In the genomic region with DNA sequence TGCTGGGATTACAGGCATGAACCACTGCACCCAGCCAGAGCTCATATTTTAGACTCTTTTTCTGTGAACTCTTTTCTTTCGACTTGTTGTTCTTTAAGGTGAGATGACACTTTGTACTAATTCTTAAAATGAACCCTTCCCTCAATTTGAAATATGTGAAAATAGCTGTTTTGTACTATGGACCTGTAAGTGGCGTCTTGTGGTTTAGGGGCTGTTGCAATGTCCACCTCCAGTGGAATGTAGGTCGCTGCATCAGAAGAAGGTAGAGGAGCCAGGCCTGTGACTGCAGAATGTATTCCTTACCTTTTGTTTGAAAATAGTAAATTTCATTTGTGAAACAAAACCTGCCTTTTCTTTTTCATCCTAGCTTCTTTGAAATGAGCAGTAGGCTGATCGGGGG, we compare ENCODE assay signal across 25 cellular contexts. TPM values are rescaled to one million over a fixed set of nuclear protein-coding genes. Genes with fewer than 3 reads are reported as not detected.
A peak's percentile ranks its signal among the peaks of the same experiment; 100 is the strongest.
DNase-seq lines count a peak whose midpoint lies in the region; ATAC-seq, FAIRE-seq and TF ChIP-seq lines count a peak whose summit lies in the region.
"Had no signal": no experiment of that assay in that cellular context is flagged by ENCODE, and none has a peak within 500 bp of the region (broad histone marks: within the 10 kb centered on the region; RNA-seq: fewer than 3 reads in every experiment).

No MANE protein-coding gene starts in this region.

- H3K9me3 Mint-ChIP-seq in Calu3 (ENCODE audit: low read depth, unreplicated experiment), result no peaks in the 10 kb centered on the region
- no peaks in the 10 kb centered on the region for H3K9me3 Mint-ChIP-seq in chondrocyte (ENCODE audit: low read depth)
- peaks cover 3% of the 10 kb centered on the region for H3K9me3 Mint-ChIP-seq in progenitor cell of endocrine pancreas (ENCODE audit: low read depth)

- no TSS peak for BruUV-seq in Calu3 (replicated peaks; lab: Mats Ljungman, UMichigan)

- H3K27ac Mint-ChIP-seq in Calu3 (ENCODE audit: unreplicated experiment) (peak overlapping the region; percentile 18), chondrocyte (ENCODE audit: unreplicated experiment) (peak overlapping the region; percentile 32), progenitor cell of endocrine pancreas (peak overlapping the region; percentile 80)

- H3K9me3 ChIP-seq in mucosa of rectum (ENCODE audit: control insufficient read depth in 2 of 2, low read length in 2 of 2), result no peaks in the 10 kb centered on the region
- H3K9me3 ChIP-seq in kidney (ENCODE audit: control insufficient read depth in 1 of 2, low read length in 2 of 2), result no peaks in the 10 kb centered on the region
- H3K9me3 ChIP-seq in heart left ventricle, result no peaks in the 10 kb centered on the region

- H3K27me3 Mint-ChIP-seq in Calu3 (ENCODE audit: unreplicated experiment) (no peaks in the 10 kb centered on the region), chondrocyte (ENCODE audit: low read depth) (no peaks in the 10 kb centered on the region), progenitor cell of endocrine pancreas (no peaks in the 10 kb centered on the region)

- ATAC-seq in HG03108 (IDR thresholded peaks at IDR 0.05; ENCODE audit: unreplicated experiment) (no peak), heart left ventricle (no peak)
- no peak for ATAC-seq in activated CD4-positive, CD25-positive, alpha-beta regulatory T cell treated with anti-CD3 and anti-CD28 coated beads, Interleukin-2, amount 50 U/mL, for 24 hours

- H3K27me3 ChIP-seq in mucosa of rectum (ENCODE audit: control insufficient read depth in 2 of 2, insufficient read depth in 2 of 2, low read length in 2 of 2) (no peaks in the 10 kb centered on the region), heart left ventricle (no peaks in the 10 kb centered on the region)

- no peak for TF ChIP-seq POLR2A in heart left ventricle (IDR thresholded peaks at IDR 0.05)

- H3K9ac ChIP-seq in mucosa of rectum (ENCODE audit: low read depth in 1 of 2, low read length in 2 of 2), result no peak overlapping the region
- no peak overlapping the region for H3K9ac ChIP-seq in kidney (ENCODE audit: low read length in 2 of 2)

- 71 to 89% (median 78%) methylated on average over 4 of the region's 4 CpGs for WGBS in heart left ventricle, 4 donors

- no peak for TF ChIP-seq CTCF in Calu3 (IDR thresholded peaks at IDR 0.05; ENCODE audit: unreplicated experiment)
- no peak for TF ChIP-seq CTCF in chondrocyte (IDR thresholded peaks at IDR 0.05)
- no peak for TF ChIP-seq CTCF in progenitor cell of endocrine pancreas (IDR thresholded peaks at IDR 0.05; ENCODE audit: unreplicated experiment)
- TF ChIP-seq CTCF in kidney (IDR thresholded peaks at IDR 0.05; ENCODE audit: borderline replicate concordance, extremely low read depth, insufficient read depth), result no peak
- TF ChIP-seq CTCF in heart left ventricle (IDR thresholded peaks at IDR 0.05), result no peak

- DNase-seq in Calu3 (no peak), chondrocyte (ENCODE audit: low spot score) (no peak), progenitor cell of endocrine pancreas (ENCODE audit: low spot score, unreplicated experiment) (no peak), kidney (no peak), heart left ventricle (no peak)
- DNase-seq: AML-193, DMS53, GDM1, KBM-7, NCI-H1092, NCI-H1436, NCI-H187 treated with DMSO at 0.1 percent for 48 hours, NCI-H2107, NCI-H446 treated with DMSO at 0.1 percent for 48 hours, NCI-H526 treated with DMSO at 0.1 percent for 48 hours, PC-9, SHP77 treated with DMSO at 0.1 percent for 48 hours had no signal

- H3K36me3 Mint-ChIP-seq in Calu3 (ENCODE audit: insufficient read depth, unreplicated experiment) (peaks cover 96% of the 10 kb centered on the region), chondrocyte (ENCODE audit: low read depth) (peaks cover 12% of the 10 kb centered on the region), progenitor cell of endocrine pancreas (ENCODE audit: insufficient read depth) (peaks cover 15% of the 10 kb centered on the region)

- H3K4me1 Mint-ChIP-seq in Calu3 (ENCODE audit: low read depth, unreplicated experiment) (peaks cover 97% of the 10 kb centered on the region), chondrocyte (ENCODE audit: low read depth) (peaks cover 91% of the 10 kb centered on the region), progenitor cell of endocrine pancreas (ENCODE audit: low read depth) (peaks cover 72% of the 10 kb centered on the region)

- CTCF ChIA-PET in Calu3 (lab: Charles Lee), result interaction anchor here (0.5 to 0.6 kb wide), 2 partner anchors 138 to 1920 kb away, joined by 4 to 5 read pairs; no protein-coding TSS in a partner anchor

- H3K4me1 ChIP-seq in mucosa of rectum (ENCODE audit: control insufficient read depth in 2 of 2, insufficient read depth in 2 of 2, low read length in 2 of 2) (peaks cover 15 to 19% of the 10 kb centered on the region in 2 donors), kidney (ENCODE audit: control insufficient read depth in 1 of 2, insufficient read depth in 1 of 2, low read depth in 1 of 2, low read length in 2 of 2) (peaks cover 23 to 27% of the 10 kb centered on the region in 2 donors), heart left ventricle (peaks cover 6 to 69% (median 47%) of the 10 kb centered on the region in 12 donors)

- intact Hi-C loops in Calu3 (cut with micrococcal nuclease; ENCODE audit: unreplicated experiment) (no loop called here), kidney (cut with DNase I) (no loop called here), heart left ventricle (cut with DNase I) (no loop called here)

- H3K36me3 ChIP-seq in mucosa of rectum (ENCODE audit: control insufficient read depth in 2 of 2, insufficient read depth in 2 of 2, low read length in 2 of 2) (peaks cover 0 to 5% of the 10 kb centered on the region in 2 donors), kidney (ENCODE audit: control insufficient read depth in 1 of 2, insufficient read depth in 2 of 2, low read length in 2 of 2) (peaks cover 0 to 4% of the 10 kb centered on the region in 2 donors), heart left ventricle (peaks cover 0 to 4% (median 0%) of the 10 kb centered on the region in 9 donors)

- FAIRE-seq in kidney (lab: Jason Lieb, UNC), result no peak
- FAIRE-seq: D721Med, H1 had no signal

- H3K27ac ChIP-seq in mucosa of rectum (ENCODE audit: low read depth in 2 of 2, low read length in 2 of 2), result peak overlapping the region; percentile 11 to 60
- no peak overlapping the region for H3K27ac ChIP-seq in kidney (ENCODE audit: low read depth in 2 of 2, low read length in 2 of 2)
- H3K27ac ChIP-seq in heart left ventricle, result no peak overlapping the region
- H3K27ac ChIP-seq: C4-2B, RWPE1, SK-N-MC had no signal

- H3K4me3 Mint-ChIP-seq in Calu3 (ENCODE audit: low read depth, unreplicated experiment), result no peak overlapping the region
- no peak overlapping the region for H3K4me3 Mint-ChIP-seq in chondrocyte (ENCODE audit: unreplicated experiment)
- no peak overlapping the region for H3K4me3 Mint-ChIP-seq in progenitor cell of endocrine pancreas (ENCODE audit: low read depth)

- H3K4me3 ChIP-seq in mucosa of rectum (ENCODE audit: low read length in 2 of 2), result no peak overlapping the region
- no peak overlapping the region for H3K4me3 ChIP-seq in kidney (ENCODE audit: low read length in 2 of 2)
- no peak overlapping the region for H3K4me3 ChIP-seq in heart left ventricle
- H3K4me3 ChIP-seq: PC-9, SK-N-MC had no signal

RNA-seq across cellular contexts. Expression of gene FNDC3B, which starts 38.9 kb away (rescaled TPM):
- 345 and 453 TPM in 2 replicates for total RNA-seq in Calu3 (2022)
- 290 to 304 TPM (median 293 TPM) in 3 replicates for total RNA-seq in chondrocyte
- total RNA-seq in progenitor cell of endocrine pancreas, result 158 and 161 TPM in 2 replicates
- 185 TPM for total RNA-seq in kidney
- 11.8 TPM for polyA plus RNA-seq in kidney (ENCODE audit: insufficient read depth, low read depth, low replicate concordance)
- 100 to 1,000 TPM in 3 of 9 donors, 10 to 100 TPM in 6; 59.1 to 113 (median 79.0) TPM for total RNA-seq in heart left ventricle
- polyA plus RNA-seq in heart left ventricle, result 10 to 100 TPM in 1 of 2 donors, 1 to 10 TPM in 1; 9.4 to 35.8 TPM

Comparison
In these comparisons a context has a peak if more than half of its experiments do, and no peak if none do; other contexts are left out.
1. H3K27ac Mint-ChIP-seq: peak in every context shown above with its lines; median percentile 80 in progenitor cell of endocrine pancreas; 32 in chondrocyte; 18 in Calu3.
2. H3K27ac ChIP-seq: peak in mucosa of rectum (2 of 2); none in kidney (0 of 2) and heart left ventricle (0 of 12).